ENCODE assay signal across 1 cellular context in genomic region chr16:23182675-23183485, GRCh38.
TF ChIP-seq lines count a peak whose summit lies in the region.

Gene SCNN1G, plus strand, starts transcription at chr16:23182745. Its CDS starts 3,527 bp downstream, at chr16:23186272.

TF ChIP-seq in neural cell, 6 proteins besides CTCF, POLR2A, EP300 and RAD21 (continued from another document):
- no peak for TF ChIP-seq MXI1 (conservative IDR thresholded peaks at IDR 0.05; ENCODE audit: poor library complexity, severe bottlenecking)
TF ChIP-seq in neural cell: peak in this region for 0.
